ENCODE assay signal across 9 cellular contexts in the genomic region with DNA sequence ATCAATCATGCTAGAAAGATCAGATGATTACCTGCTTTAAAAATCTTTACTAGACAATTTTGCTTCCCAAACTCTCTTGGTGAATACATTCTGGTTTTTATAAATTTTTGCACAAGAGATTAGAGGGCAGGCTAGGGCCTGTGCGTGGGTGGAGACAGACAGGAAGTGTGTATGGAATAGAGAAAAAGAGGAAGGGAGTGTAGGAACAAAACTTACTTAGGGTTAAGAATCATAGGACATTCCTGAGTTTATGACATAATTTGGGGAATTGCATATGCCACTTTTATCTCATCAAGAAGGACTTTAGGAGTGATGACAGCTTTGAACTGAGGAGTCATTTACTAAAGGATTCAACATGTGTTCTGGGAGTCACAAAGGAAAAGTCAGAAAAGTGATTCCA. TPM values are rescaled to one million over a fixed set of nuclear protein-coding genes. Genes with fewer than 3 reads are reported as not detected.
A peak's percentile ranks its signal among the peaks of the same experiment; 100 is the strongest.
DNase-seq lines count a peak whose midpoint lies in the region; ATAC-seq and TF ChIP-seq lines count a peak whose summit lies in the region.
"Had no signal": no experiment of that assay in that cellular context is flagged by ENCODE, and none has a peak within 500 bp of the region (broad histone marks: within the 10 kb centered on the region; RNA-seq: fewer than 3 reads in every experiment).

No MANE protein-coding gene starts in this region.

- no TSS peak for BruUV-seq in mammary epithelial cell (replicated peaks; lab: Mats Ljungman, UMichigan)

- dilution Hi-C loops in mammary epithelial cell (cut with HindIII; ENCODE audit: low sequenced_read_pairs) = no loop called here

- H3K36me3 Mint-ChIP-seq in HFFc6 (ENCODE audit: low read depth) = peaks cover 54% of the 10 kb centered on the region

- H3K9me3 ChIP-seq in mammary epithelial cell (replicated peaks; ENCODE audit: insufficient read depth, low read length) (no peaks in the 10 kb centered on the region), skeletal muscle satellite cell (replicated peaks; ENCODE audit: low read length) (no peaks in the 10 kb centered on the region)

- no peak overlapping the region for H3K9ac ChIP-seq in mammary epithelial cell (ENCODE audit: insufficient read depth, low read length)
- peak overlapping the region; percentile 53 for H3K9ac ChIP-seq in skeletal muscle satellite cell (ENCODE audit: low read depth, low read length)

- TF ChIP-seq CTCF in HFFc6 (IDR thresholded peaks at IDR 0.05) (no peak), mammary epithelial cell (conservative IDR thresholded peaks at IDR 0.05 in 1 of 2, IDR thresholded peaks at IDR 0.05 in 1 of 2; ENCODE audit: extremely low read depth in 1 of 2, insufficient read depth in 1 of 2, low read depth in 1 of 2, low read length in 2 of 2) (no peak)

- H3K27ac Mint-ChIP-seq in HFFc6 = peak overlapping the region; percentile 50

- H3K4me3 ChIP-seq in mammary epithelial cell (replicated peaks in 1 of 3; ENCODE audit: insufficient read depth in 1 of 3, low read depth in 2 of 3, low read length in 3 of 3) (no peak overlapping the region), skeletal muscle satellite cell (ENCODE audit: low read length) (no peak overlapping the region)

- H3K27me3 ChIP-seq in mammary epithelial cell (ENCODE audit: insufficient read depth, low read length) (no peaks in the 10 kb centered on the region), skeletal muscle satellite cell (ENCODE audit: control insufficient read depth, insufficient read depth, low read length) (no peaks in the 10 kb centered on the region)

- H3K36me3 ChIP-seq in mammary epithelial cell (ENCODE audit: insufficient read depth, low read length) (peaks cover 47% of the 10 kb centered on the region), skeletal muscle satellite cell (ENCODE audit: insufficient read depth, low read length) (peaks cover 70% of the 10 kb centered on the region)

- CTCF ChIA-PET in mammary epithelial cell (lab: Charles Lee; ENCODE audit: low non-redundant PET) = no interaction called here

- no peaks in the 10 kb centered on the region for H4K20me1 ChIP-seq in mammary epithelial cell (ENCODE audit: insufficient read depth, low read length)

- no peak for DNase-seq in HFFc6
- peak; percentile 45 for DNase-seq in mammary epithelial cell
- DNase-seq in left kidney (ENCODE audit: low read depth, low spot score) = peak; percentile 23
- no peak for DNase-seq in NCI-H510A treated with DMSO at 0.1 percent for 48 hours (lab: John Stamatoyannopoulos, UW)
- no peak for DNase-seq in NCI-H146 (lab: John Stamatoyannopoulos, UW)
- DNase-seq: C1 segment of cervical spinal cord had no signal

- intact Hi-C loops in mammary epithelial cell (cut with micrococcal nuclease) = loop anchor here (2.0 kb wide), 1 partner anchor 23 kb away; no protein-coding TSS in a partner anchor

- peak overlapping the region; percentile 45 for H3K27ac ChIP-seq in mammary epithelial cell (ENCODE audit: insufficient read depth, low read depth, low read length)

- peaks cover 38% of the 10 kb centered on the region for H3K4me1 ChIP-seq in mammary epithelial cell (ENCODE audit: insufficient read depth, low read length)
- peaks cover 35% of the 10 kb centered on the region for H3K4me1 ChIP-seq in skeletal muscle satellite cell (ENCODE audit: control insufficient read depth, insufficient read depth, low read length)

- peaks cover 28% of the 10 kb centered on the region for H3K79me2 ChIP-seq in mammary epithelial cell (ENCODE audit: insufficient read depth, low read length)

- 6% methylated on average over 1 of the region's 1 CpG for WGBS in mammary epithelial cell (ENCODE audit: low coverage, missing lambda C conversion rate)

- no peak overlapping the region for H3K4me3 Mint-ChIP-seq in HFFc6

- in situ Hi-C loops in mammary epithelial cell (cut with MboI; ENCODE audit: low sequenced_read_pairs in 2 of 2) = no loop called here

- peaks cover 23% of the 10 kb centered on the region for H3K4me1 Mint-ChIP-seq in HFFc6 (ENCODE audit: low read depth)

- no peak for ATAC-seq in GM19324 (IDR thresholded peaks at IDR 0.05; ENCODE audit: low FRiP score, unreplicated experiment)
- ATAC-seq in HG03280 (IDR thresholded peaks at IDR 0.05; ENCODE audit: unreplicated experiment) = no peak

- no peaks in the 10 kb centered on the region for H3K27me3 Mint-ChIP-seq in HFFc6 (ENCODE audit: insufficient read depth)

- no peaks in the 10 kb centered on the region for H3K9me3 Mint-ChIP-seq in HFFc6

- no peak overlapping the region for H2AFZ ChIP-seq in mammary epithelial cell (ENCODE audit: low read depth, low read length)

- H3K4me2 ChIP-seq in mammary epithelial cell (ENCODE audit: insufficient read depth, low read depth, low read length) (peak overlapping the region; percentile 7), skeletal muscle satellite cell (ENCODE audit: low read length) (peak overlapping the region; percentile 47)

RNA-seq across cellular contexts. Expression of a gene that starts 31.3 kb away (rescaled TPM):
- total RNA-seq in HFFc6 (2021; fragmentation: NEBNext Ultra II Directional; extraction: Animal tissue kit (Norgen Biotek cat#: 25700)) = 100 to 1,000 TPM; 112 to 134 (median 123) TPM
- total RNA-seq in mammary epithelial cell = 100 to 1,000 TPM; 219 to 285 TPM
- polyA plus RNA-seq in mammary epithelial cell = 76.2 TPM
- polyA minus RNA-seq in mammary epithelial cell = 447 TPM
- total RNA-seq in skeletal muscle satellite cell (2012; rRNA removed) = 227 and 312 TPM in 2 replicates

Comparison
In these comparisons a context has a peak if more than half of its experiments do, and no peak if none do; other contexts are left out.
1. DNase-seq: peak in mammary epithelial cell (single experiment) and left kidney (single experiment); none in HFFc6 (single experiment), NCI-H510A treated with DMSO at 0.1 percent for 48 hours (single experiment) and NCI-H146 (single experiment).